ENCODE assay signal across 13 cellular contexts in the genomic region with DNA sequence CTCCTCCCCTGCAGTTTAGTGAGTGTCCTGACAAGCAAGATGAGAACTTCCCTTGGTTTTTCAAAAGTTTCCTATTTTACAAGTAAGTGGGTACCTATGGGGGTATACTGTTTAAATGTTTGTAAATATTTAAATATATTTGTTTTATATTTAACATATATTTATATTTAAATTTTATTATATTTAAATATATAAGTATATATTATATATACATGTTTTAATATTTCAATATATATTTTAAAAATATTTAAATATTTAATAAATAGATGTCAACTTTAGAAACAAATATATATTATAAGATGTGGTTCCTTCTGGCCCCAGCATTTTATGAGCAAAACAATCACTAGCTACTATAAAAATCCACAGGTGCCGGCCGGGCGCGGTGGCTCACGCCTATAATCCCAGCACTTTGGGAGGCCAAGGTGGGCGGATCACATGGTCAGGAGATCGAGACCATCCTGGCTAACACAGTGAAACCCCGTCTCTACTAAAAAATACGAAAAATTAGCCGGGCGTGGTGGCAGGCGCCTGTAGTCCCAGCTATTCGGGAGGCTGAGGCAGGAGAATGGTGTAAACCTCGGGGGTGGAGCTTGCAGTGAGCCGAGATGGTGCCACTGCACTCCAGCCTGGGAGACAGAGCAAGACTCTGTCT. TPM values are rescaled to one million over a fixed set of nuclear protein-coding genes. Genes with fewer than 3 reads are reported as not detected.
DNase-seq lines count a peak whose midpoint lies in the region; ATAC-seq, FAIRE-seq and TF ChIP-seq lines count a peak whose summit lies in the region.
"Not testable (repeated sequence)": the region's sequence is repeated elsewhere in the genome, so short reads cannot be mapped to it uniquely, and the experiment has no call there.
"Had no signal": no experiment of that assay in that cellular context is flagged by ENCODE, and none has a peak within 500 bp of the region (broad histone marks: within the 10 kb centered on the region; RNA-seq: fewer than 3 reads in every experiment).

No MANE protein-coding gene starts in this region.

- not testable (repeated sequence) for TF ChIP-seq CTCF in RWPE1 (conservative IDR thresholded peaks at IDR 0.05; ENCODE audit: low read depth); K562 (IDR thresholded peaks at IDR 0.05 in 2 of 3, conservative IDR thresholded peaks at IDR 0.05 in 1 of 3; ENCODE audit: insufficient read depth in 2 of 3, low read depth in 1 of 3, low read length in 3 of 3); esophagus muscularis mucosa (IDR thresholded peaks at IDR 0.05); left ventricle myocardium inferior (IDR thresholded peaks at IDR 0.05; ENCODE audit: borderline replicate concordance); sigmoid colon (IDR thresholded peaks at IDR 0.05); tibial artery (IDR thresholded peaks at IDR 0.05)

- POLR2A ChIA-PET in RWPE1 (lab: Yijun Ruan, JAX; ENCODE audit: low non-redundant PET) = not testable (repeated sequence)
- POLR2A ChIA-PET in K562 (lab: Yijun Ruan, JAX) = interaction anchor here (1.2 to 2.3 kb wide), 2 partner anchors 9 to 11 kb away, joined by 4 to 6 read pairs; no protein-coding TSS in a partner anchor

- BruUV-seq in K562 (replicated peaks; lab: Mats Ljungman, UMichigan) = not testable (repeated sequence)

- not testable (repeated sequence) for H3K9me1 ChIP-seq in K562 (ENCODE audit: control insufficient read depth, insufficient read depth, low read length)

- H3K4me1 ChIP-seq in K562 (replicated peaks in 1 of 2; ENCODE audit: control insufficient read depth in 2 of 2, insufficient read depth in 2 of 2, low read length in 2 of 2) = peaks cover 6 to 24% of the 10 kb centered on the region in 2 experiments; a peak in 4 of 5 replicates
- peaks cover 35 to 71% (median 69%) of the 10 kb centered on the region in 4 donors for H3K4me1 ChIP-seq in esophagus muscularis mucosa
- peaks cover 73% of the 10 kb centered on the region for H3K4me1 ChIP-seq in left ventricle myocardium inferior
- peaks cover 44% of the 10 kb centered on the region for H3K4me1 ChIP-seq in muscle layer of colon (ENCODE audit: insufficient read depth, low read length)
- H3K4me1 ChIP-seq in sigmoid colon = peaks cover 0 to 61% (median 54%) of the 10 kb centered on the region in 4 donors
- peaks cover 3 to 55% (median 45%) of the 10 kb centered on the region in 4 donors for H3K4me1 ChIP-seq in tibial artery

- not testable (repeated sequence) for H3K4me3 ChIP-seq in K562; esophagus muscularis mucosa; left ventricle myocardium inferior; muscle layer of colon (ENCODE audit: low read depth in 1 of 2, low read length in 2 of 2); sigmoid colon; tibial artery

- WGBS in K562 (ENCODE audit: insufficient coverage, low coverage, missing lambda C conversion rate) = 86% methylated on average over 14 of the region's 15 CpGs
- 89% methylated on average over 15 of the region's 15 CpGs for WGBS in esophagus muscularis mucosa
- 35 to 78% methylated on average over 15 of the region's 15 CpGs for WGBS in sigmoid colon, 2 donors

- in situ Hi-C loops in K562 (cut with MboI) = not testable (repeated sequence)

- H4K20me1 ChIP-seq in K562 (replicated peaks; ENCODE audit: control insufficient read depth, insufficient read depth, low read length) = not testable (repeated sequence)

- H3K4me2 ChIP-seq in K562 (ENCODE audit: insufficient read depth, low read length) = not testable (repeated sequence)

- peak overlapping the region; percentile 52 for H3K27ac ChIP-seq in RWPE1
- not testable (repeated sequence) for H3K27ac ChIP-seq in K562 (ENCODE audit: extremely low read depth, low read depth, low read length)
- peak overlapping the region; percentile 89 to 96 (median 91) for H3K27ac ChIP-seq in esophagus muscularis mucosa (replicated peaks in 1 of 4)
- peak overlapping the region; percentile 19 for H3K27ac ChIP-seq in left ventricle myocardium inferior (replicated peaks)
- peak overlapping the region; percentile 79 for H3K27ac ChIP-seq in muscle layer of colon (ENCODE audit: low read depth, low read length)
- peak overlapping the region; percentile 89 to 94 (median 92) for H3K27ac ChIP-seq in sigmoid colon
- H3K27ac ChIP-seq in tibial artery = peak overlapping the region; percentile 83 to 98

- H3K36me3 ChIP-seq in K562 (ENCODE audit: control insufficient read depth, insufficient read depth, low read length); esophagus muscularis mucosa; left ventricle myocardium inferior; muscle layer of colon (ENCODE audit: insufficient read depth, low read length); sigmoid colon; tibial artery: not testable (repeated sequence)

- intact Hi-C loops in K562 (cut with micrococcal nuclease); esophagus muscularis mucosa (cut with DNase I): not testable (repeated sequence)
- intact Hi-C loops in left ventricle myocardium inferior (cut with micrococcal nuclease) (loop anchor here (5.0 kb wide), 1 partner anchor 39 kb away; no protein-coding TSS in a partner anchor), sigmoid colon (cut with DNase I) (loop anchor here (5.0 kb wide), 1 partner anchor 166 kb away; no protein-coding TSS in a partner anchor), tibial artery (cut with DNase I; ENCODE audit: low total_unique reads) (loop anchor here (5.0 kb wide), 1 partner anchor 49 kb away; no protein-coding TSS in a partner anchor)

- H3K79me2 ChIP-seq in K562 (ENCODE audit: control insufficient read depth, insufficient read depth, low read length) = peaks cover 22% of the 10 kb centered on the region

- not testable (repeated sequence) for H3K27me3 ChIP-seq in K562 (ENCODE audit: control insufficient read depth in 2 of 2, insufficient read depth in 2 of 2, low read length in 2 of 2); esophagus muscularis mucosa; left ventricle myocardium inferior (ENCODE audit: low read depth); muscle layer of colon (ENCODE audit: control insufficient read depth in 1 of 2, insufficient read depth in 2 of 2, low read length in 2 of 2); sigmoid colon; tibial artery

- DNase-seq in RWPE1 (ENCODE audit: low spot score); K562 (ENCODE audit: extremely low read depth in 1 of 4, low spot score in 3 of 4); esophagus muscularis mucosa (ENCODE audit: extremely low spot score); left ventricle myocardium inferior; sigmoid colon; tibial artery: not testable (repeated sequence)

- CTCF ChIA-PET in RWPE1 (lab: Yijun Ruan, JAX) = interaction anchor here (1.0 kb wide), 1 partner anchor 58 kb away, joined by 3 read pairs; no protein-coding TSS in a partner anchor
- CTCF ChIA-PET in K562 (lab: Yijun Ruan, JAX; ENCODE audit: low intra/inter-chr PET ratio) = not testable (repeated sequence)

- not testable (repeated sequence) for ATAC-seq in K562

- TF ChIP-seq RAD21 in K562 (CRISPR knock-in tag; conservative IDR thresholded peaks at IDR 0.05 in 1 of 2, IDR thresholded peaks at IDR 0.05 in 1 of 2) = not testable (repeated sequence)

- not testable (repeated sequence) for TF ChIP-seq EP300 in K562 (IDR thresholded peaks at IDR 0.05; ENCODE audit: low read length); esophagus muscularis mucosa (IDR thresholded peaks at IDR 0.05); sigmoid colon (IDR thresholded peaks at IDR 0.05)

- H3K9ac ChIP-seq in K562 (ENCODE audit: insufficient read depth in 1 of 2, low read depth in 2 of 2, low read length in 2 of 2); muscle layer of colon (ENCODE audit: low read length): not testable (repeated sequence)

- TF ChIP-seq POLR2A in K562 (conservative IDR thresholded peaks at IDR 0.05); esophagus muscularis mucosa (IDR thresholded peaks at IDR 0.05; ENCODE audit: low read depth); sigmoid colon (IDR thresholded peaks at IDR 0.05): not testable (repeated sequence)

- FAIRE-seq in K562 (lab: Jason Lieb, UNC) = not testable (repeated sequence)

- not testable (repeated sequence) for H2AFZ ChIP-seq in K562 (ENCODE audit: low read depth, low read length)

- not testable (repeated sequence) for H3K9me3 ChIP-seq in K562 (replicated peaks; ENCODE audit: control insufficient read depth, insufficient read depth, low read depth, low read length); esophagus muscularis mucosa; left ventricle myocardium inferior (replicated peaks); muscle layer of colon (ENCODE audit: low read length); sigmoid colon; tibial artery

RNA-seq across cellular contexts. Expression of a gene that starts 3.5 kb away (rescaled TPM):
- total RNA-seq in K562 (2011; cell fraction: chromatin; rRNA removed; ENCODE audit: low replicate concordance) = 29.2 and 31.8 TPM in 2 replicates
- total RNA-seq in K562 (2011; cell fraction: nucleolus; rRNA removed) = 18.3 and 22.4 TPM in 2 replicates
- total RNA-seq in K562 (2011; cell fraction: nucleoplasm; rRNA removed) = 18.6 and 20.1 TPM in 2 replicates
- total RNA-seq in K562 (2014; rRNA removed) = 18.7 and 24.0 TPM in 2 replicates
- total RNA-seq in K562 (2014; rRNA removed; fragmentation: Illumina TruSeq; extraction: Trizol) = 4.4 and 5.3 TPM in 2 replicates
- total RNA-seq in K562 (2015; rRNA removed; fragmentation: Illumina TruSeq; extraction: Trizol) = 7.4 and 7.6 TPM in 2 replicates
- total RNA-seq in K562 (2021) = 18.3 and 18.9 TPM in 2 replicates
- polyA plus RNA-seq in K562 (2011; rRNA removed) = 8.7 and 9.8 TPM in 2 replicates
- 14.8 and 32.1 TPM in 2 replicates for polyA plus RNA-seq in K562 (2011; cell fraction: cytosol; rRNA removed)
- polyA plus RNA-seq in K562 (2011; cell fraction: nucleus; rRNA removed) = 20.8 and 44.3 TPM in 2 replicates
- 10.9 and 12.9 TPM in 2 replicates for polyA plus RNA-seq in K562 (2012)
- 9.4 and 11.3 TPM in 2 replicates for polyA plus RNA-seq in K562 (2014; fragmentation: Illumina TruSeq; extraction: Trizol)
- polyA plus RNA-seq in K562 (2014; fragmentation: Nextera tagmentation; extraction: Ambion mirVana) = 1 to 10 TPM; 3.6 to 4.4 TPM
- polyA plus RNA-seq in K562 (2014; rRNA removed) = 11.1 and 11.4 TPM in 2 replicates
- polyA minus RNA-seq in K562 (2011; rRNA and poly(A)+ RNA removed) = 8.9 and 11.7 TPM in 2 replicates
- polyA minus RNA-seq in K562 (2011; cell fraction: cytosol; rRNA and poly(A)+ RNA removed) = 10.7 and 12.8 TPM in 2 replicates
- polyA minus RNA-seq in K562 (2011; cell fraction: nucleus; rRNA and poly(A)+ RNA removed) = 9.2 and 11.2 TPM in 2 replicates
- 10 to 100 TPM; 25.5 to 49.9 (median 32.8) TPM for total RNA-seq in esophagus muscularis mucosa
- total RNA-seq in left ventricle myocardium inferior = 6.1 TPM
- 10 to 100 TPM; 14.3 to 21.2 (median 17.4) TPM for total RNA-seq in sigmoid colon
- 1 to 10 TPM; 1.2 to 4.2 (median 3.6) TPM for polyA plus RNA-seq in sigmoid colon

RNA-seq across cellular contexts. Expression of a gene that starts 28.7 kb away (rescaled TPM):
- total RNA-seq in K562 (2011; cell fraction: chromatin; rRNA removed; ENCODE audit: low replicate concordance) = not detected in 2 replicates
- not detected in 2 replicates for total RNA-seq in K562 (2011; cell fraction: nucleolus; rRNA removed)
- not detected in 2 replicates for total RNA-seq in K562 (2011; cell fraction: nucleoplasm; rRNA removed)
- total RNA-seq in K562 (2014; rRNA removed) (not detected in 2 replicates), K562 (2014; rRNA removed; fragmentation: Illumina TruSeq; extraction: Trizol) (0.07 TPM in 1 of 2 replicates, not detected in the other), K562 (2015; rRNA removed; fragmentation: Illumina TruSeq; extraction: Trizol) (0.11 TPM in 1 of 2 replicates, not detected in the other), K562 (2021) (0.11 TPM in 1 of 2 replicates, not detected in the other), esophagus muscularis mucosa (under 1 TPM; 0.42 to 0.86 (median 0.60) TPM), left ventricle myocardium inferior (not detected), sigmoid colon (not detected)
- polyA plus RNA-seq in K562 (2011; rRNA removed) (not detected in 2 replicates), K562 (2014; fragmentation: Illumina TruSeq; extraction: Trizol) (not detected in 2 replicates), K562 (2014; fragmentation: Nextera tagmentation; extraction: Ambion mirVana) (under 1 TPM in 1 of 2 experiments, not detected in 1; 0.11 TPM), K562 (2014; rRNA removed) (0.08 TPM in 1 of 2 replicates, not detected in the other), sigmoid colon (under 1 TPM in 1 of 3 donors, not detected in 2; 0.06 TPM)
- polyA plus RNA-seq in K562 (2011; cell fraction: cytosol; rRNA removed) = not detected in 2 replicates
- polyA plus RNA-seq in K562 (2011; cell fraction: nucleus; rRNA removed) = 0.10 TPM in 1 of 2 replicates, not detected in the other
- 0.17 and 0.44 TPM in 2 replicates for polyA plus RNA-seq in K562 (2012)
- polyA minus RNA-seq in K562 (2011; rRNA and poly(A)+ RNA removed) = 0.14 and 0.51 TPM in 2 replicates
- polyA minus RNA-seq in K562 (2011; cell fraction: cytosol; rRNA and poly(A)+ RNA removed) = not detected in 2 replicates
- polyA minus RNA-seq in K562 (2011; cell fraction: nucleus; rRNA and poly(A)+ RNA removed) = not detected in 2 replicates
- total RNA-seq: A673; CD8-positive, alpha-beta T cell; GM23338; H7 had no signal
- polyA plus RNA-seq: BJ, CD14-positive monocyte, GM23338 had no signal
